Comparison of ENCODE assay signal across 8 cellular contexts in the genomic region with DNA sequence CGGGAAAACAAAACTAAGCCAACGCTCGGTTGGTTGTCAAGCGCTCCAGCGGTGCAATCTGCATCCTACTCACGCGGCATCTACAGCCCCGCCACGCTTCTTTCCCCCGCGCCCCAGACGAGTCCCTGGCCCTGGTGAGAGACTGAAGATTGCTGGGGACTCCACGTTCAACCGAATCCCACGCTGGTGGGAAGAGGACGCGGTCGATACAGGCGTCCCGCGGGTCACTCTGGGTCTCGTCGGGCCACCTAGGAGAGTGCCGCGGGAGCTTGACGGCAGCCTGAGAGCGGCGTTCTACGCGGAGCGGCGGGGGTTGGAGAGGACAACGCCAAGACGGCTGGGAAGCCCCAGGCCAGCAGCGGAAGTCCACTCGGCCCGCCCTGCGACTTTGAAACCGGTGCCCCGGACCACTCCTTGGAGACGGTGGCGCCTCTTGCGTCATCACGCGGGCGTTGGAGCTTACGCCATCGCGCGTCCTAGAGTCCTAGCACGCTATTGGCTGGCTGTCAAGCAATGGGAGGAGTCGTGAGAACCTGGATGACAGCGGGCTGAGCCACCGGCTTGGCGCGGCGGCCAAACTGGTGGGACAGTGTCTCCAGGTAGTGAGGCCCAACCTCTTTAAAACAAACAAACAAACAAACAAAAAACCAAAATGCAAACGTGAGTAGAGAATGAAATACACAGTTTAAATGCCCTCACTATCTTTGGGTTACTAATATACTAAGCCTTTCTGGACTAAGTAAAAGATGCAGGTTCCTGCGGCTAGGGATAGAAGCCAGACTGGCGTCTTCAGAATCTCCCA. TPM values are rescaled to one million over a fixed set of nuclear protein-coding genes. Genes with fewer than 3 reads are reported as not detected.
A peak's percentile ranks its signal among the peaks of the same experiment; 100 is the strongest.
DNase-seq lines count a peak whose midpoint lies in the region; ATAC-seq and TF ChIP-seq lines count a peak whose summit lies in the region.

A gene (minus strand): TSS at position 367 of the 802 bp plus-strand sequence. CDS start 436 bp downstream, outside the sequence.

- CTCF ChIA-PET in AG04450 (lab: Charles Lee): interaction anchor here (0.5 to 1.5 kb wide), 3 partner anchors 75 to 1460 kb away, joined by 3 to 4 read pairs (median 3); a partner anchor contains a TSS
- CTCF ChIA-PET in WTC11 (lab: Charles Lee): interaction anchor here (0.9 to 1.8 kb wide), 2 partner anchors 52 to 639 kb away, joined by 4 read pairs; no protein-coding TSS in a partner anchor

- peak; percentile 93 for DNase-seq in AG04450 (ENCODE audit: low read depth, low spot score)
- peak; percentile 87 for DNase-seq in NCI-H226
- peak; percentile 98 for DNase-seq in WTC11 (ENCODE audit: low spot score)
- peak; percentile 99 for DNase-seq in cardiac fibroblast (ENCODE audit: low read depth in 2 of 2)
- DNase-seq in immature natural killer cell: peak; percentile 96 to 97 (median 96)
- DNase-seq in smooth muscle cell of the brain vasculature (ENCODE audit: low read depth, low spot score): peak; percentile 96

- H3K27ac ChIP-seq in AG04450 (ENCODE audit: low read depth, low read length): peak within 1 kb of the TSS; percentile 98

- H3K27ac Mint-ChIP-seq in WTC11 (peak within 1 kb of the TSS; percentile 94), immature natural killer cell (peak within 1 kb of the TSS in 1 of 6 donors; percentile 93)

- H3K4me1 Mint-ChIP-seq in WTC11 (peaks cover 20% of the 10 kb centered on the region), immature natural killer cell (peaks cover 9 to 43% of the 10 kb centered on the region in 2 donors)

- H3K9me3 ChIP-seq in AG04450 (ENCODE audit: control insufficient read depth, insufficient read depth, low read length): no peaks in the 10 kb centered on the region

- no peaks in the 10 kb centered on the region for H3K27me3 ChIP-seq in AG04450 (ENCODE audit: control insufficient read depth, insufficient read depth, low read length)

- H3K36me3 Mint-ChIP-seq in WTC11 (no peaks in the 10 kb centered on the region), immature natural killer cell (no peaks in the 10 kb centered on the region)

- H3K27me3 Mint-ChIP-seq in WTC11 (ENCODE audit: low read depth) (no peaks in the 10 kb centered on the region), immature natural killer cell (ENCODE audit: low read depth in 3 of 3) (peaks cover 3 to 7% (median 3%) of the 10 kb centered on the region in 3 donors)

- H3K4me3 Mint-ChIP-seq in WTC11 (no peak within 1 kb of the TSS), immature natural killer cell (peak within 1 kb of the TSS; percentile 15 to 50 (median 27))

- H3K9me3 Mint-ChIP-seq in WTC11 (no peaks in the 10 kb centered on the region), immature natural killer cell (no peaks in the 10 kb centered on the region)

- peak; percentile 96 for ATAC-seq in GM18909 (IDR thresholded peaks at IDR 0.05; ENCODE audit: poor library complexity, unreplicated experiment)
- peak; percentile 94 for ATAC-seq in HG03175 (IDR thresholded peaks at IDR 0.05; ENCODE audit: unreplicated experiment)
- ATAC-seq in WTC11: peak; percentile 97

- H3K4me3 ChIP-seq in AG04450 (ENCODE audit: low read depth, low read length) (peak within 1 kb of the TSS; percentile 83), cardiac fibroblast (replicated peaks in 1 of 2; ENCODE audit: low read depth in 2 of 2, low read length in 2 of 2) (peak within 1 kb of the TSS; percentile 80 to 86)

- TF ChIP-seq CTCF in AG04450 (IDR thresholded peaks at IDR 0.05; ENCODE audit: low read depth, low read length): no peak
- TF ChIP-seq CTCF in WTC11 (IDR thresholded peaks at IDR 0.05): no peak
- no peak for TF ChIP-seq CTCF in cardiac fibroblast (IDR thresholded peaks at IDR 0.05; ENCODE audit: low read depth, low read length)

- POLR2A ChIA-PET in AG04450 (lab: Yijun Ruan, JAX) (interaction anchor here (0.6 to 1.3 kb wide), 6 partner anchors 29 to 784 kb away, joined by 3 to 4 read pairs (median 3); no protein-coding TSS in a partner anchor), WTC11 (lab: Charles Lee) (interaction anchor here (0.5 to 0.8 kb wide), 2 partner anchors 140 to 937 kb away, joined by 3 to 6 read pairs; no protein-coding TSS in a partner anchor)

TF ChIP-seq in WTC11, 78 proteins besides CTCF, POLR2A, EP300 and RAD21 (continues in another document):
- TF ChIP-seq NFATC4 (CRISPR knock-in tag; IDR thresholded peaks at IDR 0.05) (no peak), TCF7 (CRISPR knock-in tag; IDR thresholded peaks at IDR 0.05; ENCODE audit: low read depth) (no peak), FOXP1 (CRISPR knock-in tag; IDR thresholded peaks at IDR 0.05; ENCODE audit: borderline replicate concordance) (peak; percentile 97), ZNF423 (CRISPR knock-in tag; IDR thresholded peaks at IDR 0.05) (no peak), CREM (CRISPR knock-in tag; IDR thresholded peaks at IDR 0.05) (peak; percentile 85), FOXK1 (CRISPR knock-in tag; IDR thresholded peaks at IDR 0.05) (peak; percentile 86), ATF1 (CRISPR knock-in tag; IDR thresholded peaks at IDR 0.05) (no peak), ZNF232 (CRISPR knock-in tag; IDR thresholded peaks at IDR 0.05) (no peak), MYBL2 (CRISPR knock-in tag; IDR thresholded peaks at IDR 0.05) (peak; percentile 96), TEAD1 (CRISPR knock-in tag; IDR thresholded peaks at IDR 0.05) (peak; percentile 93), PRRX2 (CRISPR knock-in tag; IDR thresholded peaks at IDR 0.05) (no peak), SP1 (CRISPR knock-in tag; conservative IDR thresholded peaks at IDR 0.05) (peak; percentile 84), NR2C2 (CRISPR knock-in tag; IDR thresholded peaks at IDR 0.05) (no peak), RORB (CRISPR knock-in tag; IDR thresholded peaks at IDR 0.05) (no peak), MXD4 (CRISPR knock-in tag; IDR thresholded peaks at IDR 0.05; ENCODE audit: borderline replicate concordance) (no peak), ZNF121 (CRISPR knock-in tag; IDR thresholded peaks at IDR 0.05) (no peak), ZNF317 (CRISPR knock-in tag; IDR thresholded peaks at IDR 0.05; ENCODE audit: borderline replicate concordance, low read depth) (0 out of 2 replicates have a peak, but pooled peaks have one; percentile 42), ZNF396 (CRISPR knock-in tag; IDR thresholded peaks at IDR 0.05; ENCODE audit: borderline replicate concordance) (no peak)
- TF ChIP-seq, protein P1, sequence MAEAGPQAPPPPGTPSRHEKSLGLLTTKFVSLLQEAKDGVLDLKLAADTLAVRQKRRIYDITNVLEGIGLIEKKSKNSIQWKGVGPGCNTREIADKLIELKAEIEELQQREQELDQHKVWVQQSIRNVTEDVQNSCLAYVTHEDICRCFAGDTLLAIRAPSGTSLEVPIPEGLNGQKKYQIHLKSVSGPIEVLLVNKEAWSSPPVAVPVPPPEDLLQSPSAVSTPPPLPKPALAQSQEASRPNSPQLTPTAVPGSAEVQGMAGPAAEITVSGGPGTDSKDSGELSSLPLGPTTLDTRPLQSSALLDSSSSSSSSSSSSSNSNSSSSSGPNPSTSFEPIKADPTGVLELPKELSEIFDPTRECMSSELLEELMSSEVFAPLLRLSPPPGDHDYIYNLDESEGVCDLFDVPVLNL (CRISPR knock-in tag; IDR thresholded peaks at IDR 0.05; ENCODE audit: borderline replicate concordance, low read depth): peak; percentile 26; the same call in 1 of the 2 replicates
- TF ChIP-seq, protein P2, sequence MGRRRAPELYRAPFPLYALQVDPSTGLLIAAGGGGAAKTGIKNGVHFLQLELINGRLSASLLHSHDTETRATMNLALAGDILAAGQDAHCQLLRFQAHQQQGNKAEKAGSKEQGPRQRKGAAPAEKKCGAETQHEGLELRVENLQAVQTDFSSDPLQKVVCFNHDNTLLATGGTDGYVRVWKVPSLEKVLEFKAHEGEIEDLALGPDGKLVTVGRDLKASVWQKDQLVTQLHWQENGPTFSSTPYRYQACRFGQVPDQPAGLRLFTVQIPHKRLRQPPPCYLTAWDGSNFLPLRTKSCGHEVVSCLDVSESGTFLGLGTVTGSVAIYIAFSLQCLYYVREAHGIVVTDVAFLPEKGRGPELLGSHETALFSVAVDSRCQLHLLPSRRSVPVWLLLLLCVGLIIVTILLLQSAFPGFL (CRISPR knock-in tag; IDR thresholded peaks at IDR 0.05; ENCODE audit: borderline replicate concordance): no peak
- TF ChIP-seq, protein P3, sequence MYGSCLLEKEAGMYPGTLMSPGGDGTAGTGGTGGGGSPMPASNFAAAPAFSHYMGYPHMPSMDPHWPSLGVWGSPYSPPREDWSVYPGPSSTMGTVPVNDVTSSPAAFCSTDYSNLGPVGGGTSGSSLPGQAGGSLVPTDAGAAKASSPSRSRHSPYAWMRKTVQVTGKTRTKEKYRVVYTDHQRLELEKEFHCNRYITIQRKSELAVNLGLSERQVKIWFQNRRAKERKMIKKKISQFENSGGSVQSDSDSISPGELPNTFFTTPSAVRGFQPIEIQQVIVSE (CRISPR knock-in tag; IDR thresholded peaks at IDR 0.05; ENCODE audit: borderline replicate concordance): no peak
- TF ChIP-seq, protein P4, sequence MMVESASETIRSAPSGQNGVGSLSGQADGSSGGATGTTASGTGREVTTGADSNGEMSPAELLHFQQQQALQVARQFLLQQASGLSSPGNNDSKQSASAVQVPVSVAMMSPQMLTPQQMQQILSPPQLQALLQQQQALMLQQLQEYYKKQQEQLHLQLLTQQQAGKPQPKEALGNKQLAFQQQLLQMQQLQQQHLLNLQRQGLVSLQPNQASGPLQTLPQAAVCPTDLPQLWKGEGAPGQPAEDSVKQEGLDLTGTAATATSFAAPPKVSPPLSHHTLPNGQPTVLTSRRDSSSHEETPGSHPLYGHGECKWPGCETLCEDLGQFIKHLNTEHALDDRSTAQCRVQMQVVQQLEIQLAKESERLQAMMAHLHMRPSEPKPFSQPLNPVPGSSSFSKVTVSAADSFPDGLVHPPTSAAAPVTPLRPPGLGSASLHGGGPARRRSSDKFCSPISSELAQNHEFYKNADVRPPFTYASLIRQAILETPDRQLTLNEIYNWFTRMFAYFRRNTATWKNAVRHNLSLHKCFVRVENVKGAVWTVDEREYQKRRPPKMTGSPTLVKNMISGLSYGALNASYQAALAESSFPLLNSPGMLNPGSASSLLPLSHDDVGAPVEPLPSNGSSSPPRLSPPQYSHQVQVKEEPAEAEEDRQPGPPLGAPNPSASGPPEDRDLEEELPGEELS (CRISPR knock-in tag; IDR thresholded peaks at IDR 0.05): peak; percentile 85

RNA-seq across cellular contexts. Expression of the gene that starts here (rescaled TPM):
- polyA plus RNA-seq in AG04450 (2011; rRNA removed) (4.8 and 7.5 TPM in 2 replicates), immature natural killer cell (10 to 100 TPM in 2 of 3 donors, 1 to 10 TPM in 1; 8.6 to 26.4 (median 22.9) TPM)
- polyA minus RNA-seq in AG04450 (2011; rRNA and poly(A)+ RNA removed): 6.9 and 10.4 TPM in 2 replicates
- total RNA-seq in WTC11 (2021): 12.3 to 14.3 TPM (median 14.2 TPM) in 3 replicates

Comparison
In these comparisons a context has a peak if more than half of its experiments do, and no peak if none do; other contexts are left out.
1. Peak in every context shown above with its lines: DNase-seq, ATAC-seq, H3K4me3 ChIP-seq and H3K27ac ChIP-seq.